ENCODE assay signal across 15 cellular contexts in genomic region chr13:21677075-21677628, GRCh38. TPM values are rescaled to one million over a fixed set of nuclear protein-coding genes. Genes with fewer than 3 reads are reported as not detected.
A peak's percentile ranks its signal among the peaks of the same experiment; 100 is the strongest.
DNase-seq lines count a peak whose midpoint lies in the region; ATAC-seq, FAIRE-seq and TF ChIP-seq lines count a peak whose summit lies in the region.
"Had no signal": no experiment of that assay in that cellular context is flagged by ENCODE, and none has a peak within 500 bp of the region (broad histone marks: within the 10 kb centered on the region; RNA-seq: fewer than 3 reads in every experiment).

No MANE protein-coding gene starts in this region.

- intact Hi-C loops in CD4-positive, alpha-beta T cell (cut with DNase I, micrococcal nuclease), result loop anchor here in 1 of 2 experiments (10.0 kb wide), 1 partner anchor 1698 kb away; no protein-coding TSS in a partner anchor
- intact Hi-C loops in kidney (cut with DNase I), result no loop called here
- intact Hi-C loops in psoas muscle (cut with DNase I), result no loop called here

- H3K4me3 ChIP-seq in kidney (ENCODE audit: low read length in 2 of 2) (peak overlapping the region; percentile 4 to 72), psoas muscle (no peak overlapping the region)
- H3K4me3 ChIP-seq: MG63, SK-N-MC had no signal

- H3K9me3 ChIP-seq in CD4-positive, alpha-beta T cell (ENCODE audit: control insufficient read depth, low read length), result no peaks in the 10 kb centered on the region
- H3K9me3 ChIP-seq in kidney (ENCODE audit: control insufficient read depth in 1 of 2, low read length in 2 of 2) (no peaks in the 10 kb centered on the region), psoas muscle (no peaks in the 10 kb centered on the region)
- H3K9me3 ChIP-seq: MG63 had no signal

- H3K36me3 ChIP-seq in kidney (ENCODE audit: control insufficient read depth in 1 of 2, insufficient read depth in 2 of 2, low read length in 2 of 2), result no peaks in the 10 kb centered on the region
- no peaks in the 10 kb centered on the region for H3K36me3 ChIP-seq in psoas muscle (ENCODE audit: insufficient read depth in 1 of 2, low read depth in 1 of 2)

- no peaks in the 10 kb centered on the region for H3K9me3 Mint-ChIP-seq in T-helper 1 cell treated with Interleukin-12 subunit alpha and Interleukin-12 subunit beta and Interleukin-4 antibody, amounts not matched to agents 30 μg/mL and 1 μg/mL, for 36 hours
- H3K9me3 Mint-ChIP-seq in CD4-positive, alpha-beta T cell, result no peaks in the 10 kb centered on the region
- H3K9me3 Mint-ChIP-seq in activated T-cell treated with anti-CD3 and anti-CD28 coated beads, Interleukin-2, amount 50 U/mL, for 24 hours, result no peaks in the 10 kb centered on the region
- H3K9me3 Mint-ChIP-seq: HFFc6 had no signal

- H3K4me1 ChIP-seq in kidney (ENCODE audit: control insufficient read depth in 1 of 2, insufficient read depth in 1 of 2, low read depth in 1 of 2, low read length in 2 of 2) (peaks cover 4% of the 10 kb centered on the region in 2 donors), psoas muscle (peaks cover 4% of the 10 kb centered on the region)

- DNase-seq in T-helper 1 cell (no peak), kidney (no peak), psoas muscle (no peak), AG20443 (ENCODE audit: low spot score) (no peak)
- no peak for DNase-seq in CD4-positive, alpha-beta T cell
- no peak for DNase-seq in activated T-cell treated with anti-CD3 and anti-CD28 coated beads, Interleukin-2, amount 50 U/mL, for 24 hours
- DNase-seq: AML-193, HFFc6, MG63, NCI-H1417 treated with DMSO at 0.1 percent for 48 hours, NCI-H187 had no signal

- POLR2A ChIA-PET in CD4-positive, alpha-beta T cell (lab: Charles Lee), result interaction anchor here (1.1 kb wide), 1 partner anchor 73 kb away, joined by 4 read pairs; the partner anchor contains the start of gene MICU2

- no peak for FAIRE-seq in kidney (lab: Jason Lieb, UNC)

- CTCF ChIA-PET in CD4-positive, alpha-beta T cell (lab: Charles Lee), result interaction anchor here (0.8 kb wide), 1 partner anchor 8 kb away, joined by 3 read pairs; no protein-coding TSS in a partner anchor

- peaks cover 61% of the 10 kb centered on the region for H3K27me3 Mint-ChIP-seq in T-helper 1 cell treated with Interleukin-12 subunit alpha and Interleukin-12 subunit beta and Interleukin-4 antibody, amounts not matched to agents 30 μg/mL and 1 μg/mL, for 36 hours (ENCODE audit: low read depth)
- H3K27me3 Mint-ChIP-seq in CD4-positive, alpha-beta T cell, result peaks cover 43% of the 10 kb centered on the region
- H3K27me3 Mint-ChIP-seq in activated T-cell treated with anti-CD3 and anti-CD28 coated beads, Interleukin-2, amount 50 U/mL, for 24 hours, result peaks cover 36% of the 10 kb centered on the region

- no peaks in the 10 kb centered on the region for H3K36me3 Mint-ChIP-seq in T-helper 1 cell treated with Interleukin-12 subunit alpha and Interleukin-12 subunit beta and Interleukin-4 antibody, amounts not matched to agents 30 μg/mL and 1 μg/mL, for 36 hours (ENCODE audit: low read depth)
- H3K36me3 Mint-ChIP-seq in CD4-positive, alpha-beta T cell (ENCODE audit: low read depth), result no peaks in the 10 kb centered on the region
- H3K36me3 Mint-ChIP-seq in activated T-cell treated with anti-CD3 and anti-CD28 coated beads, Interleukin-2, amount 50 U/mL, for 24 hours (ENCODE audit: low read depth), result peaks cover 3% of the 10 kb centered on the region

- H3K27ac Mint-ChIP-seq in T-helper 1 cell treated with Interleukin-12 subunit alpha and Interleukin-12 subunit beta and Interleukin-4 antibody, amounts not matched to agents 30 μg/mL and 1 μg/mL, for 36 hours, result no peak overlapping the region
- no peak overlapping the region for H3K27ac Mint-ChIP-seq in CD4-positive, alpha-beta T cell
- H3K27ac Mint-ChIP-seq in activated T-cell treated with anti-CD3 and anti-CD28 coated beads, Interleukin-2, amount 50 U/mL, for 24 hours, result no peak overlapping the region
- H3K27ac Mint-ChIP-seq: HFFc6 had no signal

- no peak for TF ChIP-seq CTCF in CD4-positive, alpha-beta T cell (IDR thresholded peaks at IDR 0.05)
- TF ChIP-seq CTCF in kidney (IDR thresholded peaks at IDR 0.05; ENCODE audit: borderline replicate concordance, extremely low read depth, insufficient read depth) (no peak), psoas muscle (IDR thresholded peaks at IDR 0.05) (no peak)

- H3K4me3 Mint-ChIP-seq in T-helper 1 cell treated with Interleukin-12 subunit alpha and Interleukin-12 subunit beta and Interleukin-4 antibody, amounts not matched to agents 30 μg/mL and 1 μg/mL, for 36 hours, result peak overlapping the region; percentile 33
- H3K4me3 Mint-ChIP-seq in CD4-positive, alpha-beta T cell, result peak overlapping the region; percentile 81
- no peak overlapping the region for H3K4me3 Mint-ChIP-seq in activated T-cell treated with anti-CD3 and anti-CD28 coated beads, Interleukin-2, amount 50 U/mL, for 24 hours
- H3K4me3 Mint-ChIP-seq: HFFc6 had no signal

- peak overlapping the region in 1 of 2 donors; percentile 43 for H3K9ac ChIP-seq in kidney (ENCODE audit: low read length in 2 of 2)

- H3K4me1 Mint-ChIP-seq in T-helper 1 cell treated with Interleukin-12 subunit alpha and Interleukin-12 subunit beta and Interleukin-4 antibody, amounts not matched to agents 30 μg/mL and 1 μg/mL, for 36 hours (ENCODE audit: low read depth), result peaks cover 16% of the 10 kb centered on the region
- H3K4me1 Mint-ChIP-seq in CD4-positive, alpha-beta T cell (ENCODE audit: low read depth), result peaks cover 29% of the 10 kb centered on the region
- peaks cover 27% of the 10 kb centered on the region for H3K4me1 Mint-ChIP-seq in activated T-cell treated with anti-CD3 and anti-CD28 coated beads, Interleukin-2, amount 50 U/mL, for 24 hours (ENCODE audit: low read depth)

- no peak for ATAC-seq in CD4-positive, alpha-beta T cell (ENCODE audit: poor library complexity)
- peak in 3 of 4 donors; percentile 39 to 66 (median 54) for ATAC-seq in psoas muscle
- no peak for ATAC-seq in GM18511 (IDR thresholded peaks at IDR 0.05; ENCODE audit: unreplicated experiment)

- no peak overlapping the region for H3K27ac ChIP-seq in CD4-positive, alpha-beta T cell (ENCODE audit: low read depth, low read length)
- peak overlapping the region in 1 of 2 donors; percentile 60 for H3K27ac ChIP-seq in kidney (ENCODE audit: low read depth in 2 of 2, low read length in 2 of 2)
- H3K27ac ChIP-seq in psoas muscle, result peak overlapping the region; percentile 60
- H3K27ac ChIP-seq: SK-N-MC had no signal

- H3K27me3 ChIP-seq in CD4-positive, alpha-beta T cell (ENCODE audit: control insufficient read depth, insufficient read depth, low read length), result peaks cover 23% of the 10 kb centered on the region
- H3K27me3 ChIP-seq in psoas muscle (ENCODE audit: insufficient read depth in 3 of 3, low read length in 2 of 3), result peaks cover 0 to 42% (median 8%) of the 10 kb centered on the region in 3 donors
- H3K27me3 ChIP-seq: MG63 had no signal

- WGBS in psoas muscle, 3 donors, result 35 to 65% (median 49%) methylated on average over 3 of the region's 3 CpGs

RNA-seq across cellular contexts. Expression of gene FGF9, which starts 6.3 kb away (rescaled TPM):
- 1 to 10 TPM; 2.2 to 3.4 TPM for total RNA-seq in CD4-positive, alpha-beta T cell
- total RNA-seq in kidney, result 8.6 TPM
- 8.5 TPM for polyA plus RNA-seq in kidney (ENCODE audit: insufficient read depth, low read depth, low replicate concordance)
- 1 to 10 TPM; 1.2 to 1.7 (median 1.6) TPM for total RNA-seq in psoas muscle
- under 1 TPM; 0.69 to 1.00 (median 0.72) TPM for polyA plus RNA-seq in psoas muscle
- total RNA-seq: HFFc6, LHCN-M2 had no signal

Comparison
In these comparisons a context has a peak if more than half of its experiments do, and no peak if none do; other contexts are left out.
1. ATAC-seq: peak in psoas muscle (3 of 4); none in CD4-positive, alpha-beta T cell (single experiment) and GM18511 (single experiment).